Comparison of ENCODE assay signal across 14 cellular contexts in genomic region chr1:217494767-217495166, GRCh38.
A peak's percentile ranks its signal among the peaks of the same experiment; 100 is the strongest.
DNase-seq lines count a peak whose midpoint lies in the region; ATAC-seq and TF ChIP-seq lines count a peak whose summit lies in the region.
"Had no signal": no experiment of that assay in that cellular context is flagged by ENCODE, and none has a peak within 500 bp of the region (broad histone marks: within the 10 kb centered on the region; RNA-seq: fewer than 3 reads in every experiment).

No MANE protein-coding gene starts in this region.

- DNase-seq in stimulated activated naive CD4-positive, alpha-beta T cell treated with Interleukin-2 at 50 U/mL for 16 hours (lab: John Stamatoyannopoulos, UW) = no peak
- DNase-seq in foreskin fibroblast (no peak), NCI-H2081 (lab: John Stamatoyannopoulos, UW) (no peak), NK-92 (lab: John Stamatoyannopoulos, UW; ENCODE audit: unreplicated experiment) (no peak)
- DNase-seq: activated CD8-positive, alpha-beta memory T cell treated with anti-CD3 and anti-CD28 coated beads, Interleukin-2, amount 50 U/mL, for 4 hours; adrenal gland; H9; KG1; naive thymus-derived CD8-positive, alpha-beta T cell; NCI-H2171 treated with DMSO at 0.1 percent for 48 hours had no signal

- peak; percentile 44 for ATAC-seq in GM18519 (IDR thresholded peaks at IDR 0.05; ENCODE audit: low FRiP score, unreplicated experiment)
- peak; percentile 58 for ATAC-seq in GM21381 (IDR thresholded peaks at IDR 0.05; ENCODE audit: unreplicated experiment)
- ATAC-seq in HG02943 (IDR thresholded peaks at IDR 0.05; ENCODE audit: low read depth, unreplicated experiment) = peak; percentile 25
- ATAC-seq in HG03521 (IDR thresholded peaks at IDR 0.05; ENCODE audit: unreplicated experiment) = peak; percentile 60
- ATAC-seq: naive thymus-derived CD8-positive, alpha-beta T cell had no signal

- no peak for TF ChIP-seq CTCF in foreskin fibroblast (IDR thresholded peaks at IDR 0.05; ENCODE audit: low read depth, low read length)

- no peak overlapping the region for H3K4me3 ChIP-seq in foreskin fibroblast (ENCODE audit: low read depth in 1 of 2, low read length in 2 of 2)
- H3K4me3 ChIP-seq: adrenal gland had no signal
